ENCODE assay signal across 9 cellular contexts in genomic region chr9:95057121-95057520, GRCh38.
DNase-seq lines count a peak whose midpoint lies in the region; ATAC-seq and TF ChIP-seq lines count a peak whose summit lies in the region.
"Had no signal": no experiment of that assay in that cellular context is flagged by ENCODE, and none has a peak within 500 bp of the region (broad histone marks: within the 10 kb centered on the region; RNA-seq: fewer than 3 reads in every experiment).

No MANE protein-coding gene starts in this region.

- no peaks in the 10 kb centered on the region for H3K9me3 ChIP-seq in body of pancreas
- H3K9me3 ChIP-seq in right lobe of liver, result no peaks in the 10 kb centered on the region

- WGBS in body of pancreas, 2 donors, result 13 to 16% methylated on average over 10 of the region's 10 CpGs
- 13% methylated on average over 5 of the region's 10 CpGs for WGBS in right lobe of liver (ENCODE audit: insufficient coverage, low coverage, low lambda C conversion rate, missing lambda C conversion rate)

- TF ChIP-seq POLR2A in body of pancreas (IDR thresholded peaks at IDR 0.05), result no peak
- TF ChIP-seq POLR2A in right lobe of liver (IDR thresholded peaks at IDR 0.05), result no peak

- ATAC-seq in body of pancreas, result peak; percentile 21
- no peak for ATAC-seq in right lobe of liver

- no peaks in the 10 kb centered on the region for H3K27me3 ChIP-seq in body of pancreas
- no peaks in the 10 kb centered on the region for H3K27me3 ChIP-seq in right lobe of liver

- H3K36me3 ChIP-seq in body of pancreas (replicated peaks in 1 of 2; ENCODE audit: insufficient read depth in 1 of 2, low read depth in 2 of 2) (peaks cover 0 to 1% of the 10 kb centered on the region in 2 donors), right lobe of liver (peaks cover 0 to 20% (median 11%) of the 10 kb centered on the region in 4 donors)

- no peak overlapping the region for H3K4me3 ChIP-seq in body of pancreas
- H3K4me3 ChIP-seq in right lobe of liver, result no peak overlapping the region

- intact Hi-C loops in body of pancreas (cut with DNase I) (no loop called here), right lobe of liver (cut with DNase I) (no loop called here)

- DNase-seq in DMS153 treated with DMSO at 0.1 percent for 48 hours (lab: John Stamatoyannopoulos, UW; ENCODE audit: unreplicated experiment) (peak; percentile 47), DMS153 (lab: John Stamatoyannopoulos, UW) (no peak), body of pancreas (no peak), right lobe of liver (no peak), GF-D8 (lab: John Stamatoyannopoulos, UW) (no peak), GDM1 (lab: John Stamatoyannopoulos, UW) (no peak), dedifferentiated amniotic fluid mesenchymal stem cell (ENCODE audit: extremely low spot score) (no peak)
- DNase-seq: NCI-H226 had no signal

- TF ChIP-seq CTCF in body of pancreas (IDR thresholded peaks at IDR 0.05) (no peak), right lobe of liver (IDR thresholded peaks at IDR 0.05) (no peak)

- H3K4me1 ChIP-seq in body of pancreas, result peaks cover 98% of the 10 kb centered on the region
- peaks cover 0 to 71% (median 25%) of the 10 kb centered on the region in 4 donors for H3K4me1 ChIP-seq in right lobe of liver

- H3K27ac ChIP-seq in body of pancreas, result peak overlapping the region; percentile 50 to 82 (median 68)
- peak overlapping the region in 2 of 3 donors; percentile 22 to 49 for H3K27ac ChIP-seq in right lobe of liver
- H3K27ac ChIP-seq in temporal lobe (ENCODE audit: low read depth, low read length), result peak overlapping the region; percentile 70
